Comparison of ENCODE assay signal across 9 cellular contexts in the genomic region with DNA sequence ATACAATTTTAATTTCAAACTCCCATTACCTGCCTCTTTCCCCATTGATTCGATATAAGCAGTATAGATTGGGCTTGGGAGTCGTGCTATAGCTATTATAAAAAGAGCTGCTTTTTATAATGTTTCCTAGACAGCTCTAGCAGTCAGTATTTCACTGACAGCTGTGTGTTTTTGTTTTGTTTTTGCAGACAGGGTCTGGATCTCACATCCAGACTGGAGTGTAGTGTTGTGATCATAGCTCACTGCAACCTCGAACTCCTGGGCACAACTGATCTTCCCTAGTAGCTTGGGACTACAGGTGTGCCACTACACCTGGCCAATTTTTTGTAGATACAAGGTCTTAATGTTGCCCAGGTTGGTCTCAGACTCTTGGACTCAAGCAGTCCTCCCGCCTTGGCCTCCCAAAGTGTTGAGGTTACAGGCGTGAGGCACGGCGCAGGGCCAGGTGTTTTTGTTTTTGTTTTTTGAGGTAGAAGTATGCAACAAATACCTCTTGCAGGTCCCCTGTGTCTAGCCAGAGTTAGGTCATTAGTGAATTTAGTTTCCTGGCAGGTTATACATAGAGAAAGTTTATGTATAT. TPM values are rescaled to one million over a fixed set of nuclear protein-coding genes. Genes with fewer than 3 reads are reported as not detected.
DNase-seq lines count a peak whose midpoint lies in the region; ATAC-seq, FAIRE-seq and TF ChIP-seq lines count a peak whose summit lies in the region.
"Had no signal": no experiment of that assay in that cellular context is flagged by ENCODE, and none has a peak within 500 bp of the region (broad histone marks: within the 10 kb centered on the region; RNA-seq: fewer than 3 reads in every experiment).

No MANE protein-coding gene starts in this region.

- POLR2A ChIA-PET in activated naive CD8-positive, alpha-beta T cell treated with anti-CD3 and anti-CD28 coated beads, Interleukin-2, amount 10 ng/mL, durations not matched to agents 7 days and 5 days (lab: Charles Lee): interaction anchor here (1.0 to 4.6 kb wide), 9 partner anchors 64 to 911 kb away, joined by 3 to 36 read pairs (median 5); a partner anchor contains a TSS

- H3K27me3 ChIP-seq in tibial nerve: no peaks in the 10 kb centered on the region

- 35 to 42% methylated on average over 7 of the region's 7 CpGs for WGBS in tibial nerve, 2 donors

- DNase-seq in activated naive CD4-positive, alpha-beta T cell treated with anti-CD3 and anti-CD28 coated beads for 36 hours: no peak
- DNase-seq in activated naive CD4-positive, alpha-beta T cell treated with Interleukin-2 at 50 U/mL for 16 hours: no peak
- DNase-seq in activated naive CD8-positive, alpha-beta T cell treated with anti-CD3 and anti-CD28 coated beads, Interleukin-2, amount 10 ng/mL, durations not matched to agents 7 days and 5 days: no peak
- peak; percentile 41 for DNase-seq in left lobe of liver (ENCODE audit: low spot score)
- no peak for DNase-seq in tibial nerve (ENCODE audit: low spot score in 2 of 2)
- no peak for DNase-seq in H54 (ENCODE audit: insufficient read length, low spot score)
- DNase-seq in activated CD4-positive, CD25-positive, alpha-beta regulatory T cell (lab: John Stamatoyannopoulos, UW): no peak
- DNase-seq in cortex of kidney (lab: John Stamatoyannopoulos, UW): no peak

- H3K36me3 ChIP-seq in tibial nerve: no peaks in the 10 kb centered on the region

- H3K4me3 ChIP-seq in tibial nerve: peak overlapping the region; percentile 81 to 82 (median 82)

- TF ChIP-seq CTCF in tibial nerve (IDR thresholded peaks at IDR 0.05): no peak

- no peak for TF ChIP-seq EP300 in tibial nerve (IDR thresholded peaks at IDR 0.05)

- intact Hi-C loops in activated naive CD4-positive, alpha-beta T cell treated with anti-CD3 and anti-CD28 coated beads for 36 hours (cut with micrococcal nuclease): loop anchor here (2.0 to 10.0 kb wide), 3 partner anchors 599 to 781 kb away; a partner anchor contains a TSS

- no peaks in the 10 kb centered on the region for H3K9me3 ChIP-seq in tibial nerve

- H3K4me3 Mint-ChIP-seq in activated naive CD4-positive, alpha-beta T cell treated with anti-CD3 and anti-CD28 coated beads for 36 hours: peak overlapping the region; percentile 95
- peak overlapping the region; percentile 93 for H3K4me3 Mint-ChIP-seq in activated naive CD8-positive, alpha-beta T cell treated with anti-CD3 and anti-CD28 coated beads, Interleukin-2, amount 10 ng/mL, durations not matched to agents 7 days and 5 days

- ATAC-seq in activated naive CD8-positive, alpha-beta T cell treated with anti-CD3 and anti-CD28 coated beads, Interleukin-2, amount 10 ng/mL, durations not matched to agents 7 days and 5 days (ENCODE audit: low read depth): no peak
- no peak for ATAC-seq in left lobe of liver

- peaks cover 16% of the 10 kb centered on the region for H3K36me3 Mint-ChIP-seq in activated naive CD4-positive, alpha-beta T cell treated with anti-CD3 and anti-CD28 coated beads for 36 hours (ENCODE audit: low read depth)
- peaks cover 7% of the 10 kb centered on the region for H3K36me3 Mint-ChIP-seq in activated naive CD8-positive, alpha-beta T cell treated with anti-CD3 and anti-CD28 coated beads, Interleukin-2, amount 10 ng/mL, durations not matched to agents 7 days and 5 days

- peak overlapping the region in 2 of 4 donors; percentile 90 to 93 for H3K27ac ChIP-seq in tibial nerve

- no peak for FAIRE-seq in H54 (lab: Jason Lieb, UNC)
- FAIRE-seq: TTC549 had no signal

- CTCF ChIA-PET in activated naive CD4-positive, alpha-beta T cell treated with anti-CD3 and anti-CD28 coated beads for 36 hours (lab: Charles Lee): interaction anchor here (1.0 to 3.2 kb wide), 8 partner anchors 15 to 93 kb away, joined by 3 to 13 read pairs (median 4); a partner anchor contains a TSS

- no peaks in the 10 kb centered on the region for H3K9me3 Mint-ChIP-seq in activated naive CD4-positive, alpha-beta T cell treated with anti-CD3 and anti-CD28 coated beads for 36 hours
- H3K9me3 Mint-ChIP-seq in activated naive CD8-positive, alpha-beta T cell treated with anti-CD3 and anti-CD28 coated beads, Interleukin-2, amount 10 ng/mL, durations not matched to agents 7 days and 5 days: no peaks in the 10 kb centered on the region

- peaks cover 0 to 24% (median 13%) of the 10 kb centered on the region in 4 donors for H3K4me1 ChIP-seq in tibial nerve

- peaks cover 33% of the 10 kb centered on the region for H3K4me1 Mint-ChIP-seq in activated naive CD4-positive, alpha-beta T cell treated with anti-CD3 and anti-CD28 coated beads for 36 hours (ENCODE audit: low read depth)
- H3K4me1 Mint-ChIP-seq in activated naive CD8-positive, alpha-beta T cell treated with anti-CD3 and anti-CD28 coated beads, Interleukin-2, amount 10 ng/mL, durations not matched to agents 7 days and 5 days: peaks cover 26% of the 10 kb centered on the region

- H3K27me3 Mint-ChIP-seq in activated naive CD4-positive, alpha-beta T cell treated with anti-CD3 and anti-CD28 coated beads for 36 hours (ENCODE audit: low read depth): no peaks in the 10 kb centered on the region
- H3K27me3 Mint-ChIP-seq in activated naive CD8-positive, alpha-beta T cell treated with anti-CD3 and anti-CD28 coated beads, Interleukin-2, amount 10 ng/mL, durations not matched to agents 7 days and 5 days: no peaks in the 10 kb centered on the region

- TF ChIP-seq POLR2A in tibial nerve (IDR thresholded peaks at IDR 0.05) (no peak), H54 (IDR thresholded peaks at IDR 0.05; ENCODE audit: low read depth, low read length) (no peak)

- peak overlapping the region; percentile 98 for H3K27ac Mint-ChIP-seq in activated naive CD4-positive, alpha-beta T cell treated with anti-CD3 and anti-CD28 coated beads for 36 hours
- peak overlapping the region; percentile 86 for H3K27ac Mint-ChIP-seq in activated naive CD8-positive, alpha-beta T cell treated with anti-CD3 and anti-CD28 coated beads, Interleukin-2, amount 10 ng/mL, durations not matched to agents 7 days and 5 days

RNA-seq across cellular contexts. Expression of a gene that starts 1.7 kb away (rescaled TPM):
- 100 to 1,000 TPM; 222 to 229 TPM for total RNA-seq in activated naive CD4-positive, alpha-beta T cell treated with anti-CD3 and anti-CD28 coated beads for 36 hours
- 100 to 1,000 TPM; 184 to 188 TPM for total RNA-seq in activated naive CD8-positive, alpha-beta T cell treated with anti-CD3 and anti-CD28 coated beads, Interleukin-2, amount 10 ng/mL, durations not matched to agents 7 days and 5 days
- 28.2 TPM for total RNA-seq in left lobe of liver
- total RNA-seq in tibial nerve: 100 to 1,000 TPM in 1 of 4 donors, 10 to 100 TPM in 3; 71.2 to 105 (median 80.6) TPM

RNA-seq across cellular contexts. Expression of a gene that starts 35.0 kb away (rescaled TPM):
- 100 to 1,000 TPM; 207 to 217 TPM for total RNA-seq in activated naive CD4-positive, alpha-beta T cell treated with anti-CD3 and anti-CD28 coated beads for 36 hours
- 100 to 1,000 TPM; 102 to 116 TPM for total RNA-seq in activated naive CD8-positive, alpha-beta T cell treated with anti-CD3 and anti-CD28 coated beads, Interleukin-2, amount 10 ng/mL, durations not matched to agents 7 days and 5 days
- 310 TPM for total RNA-seq in left lobe of liver
- 10 to 100 TPM; 53.1 to 69.5 (median 63.5) TPM for total RNA-seq in tibial nerve

RNA-seq across cellular contexts. Expression of a gene that starts 38.3 kb away (rescaled TPM):
- total RNA-seq in activated naive CD4-positive, alpha-beta T cell treated with anti-CD3 and anti-CD28 coated beads for 36 hours: 1 to 10 TPM in 1 of 2 experiments, under 1 TPM in 1; 0.62 to 1.0 TPM
- 1 to 10 TPM; 4.4 TPM for total RNA-seq in activated naive CD8-positive, alpha-beta T cell treated with anti-CD3 and anti-CD28 coated beads, Interleukin-2, amount 10 ng/mL, durations not matched to agents 7 days and 5 days
- total RNA-seq in left lobe of liver: 2.7 TPM
- total RNA-seq in tibial nerve: 1 to 10 TPM in 3 of 4 donors, under 1 TPM in 1; 0.44 to 5.9 (median 4.3) TPM
